9 cellular contexts compared by ENCODE assay signal in genomic region chr1:200888349-200888838, GRCh38. TPM values are rescaled to one million over a fixed set of nuclear protein-coding genes. Genes with fewer than 3 reads are reported as not detected.
DNase-seq lines count a peak whose midpoint lies in the region; ATAC-seq and TF ChIP-seq lines count a peak whose summit lies in the region.
"Had no signal": no experiment of that assay in that cellular context is flagged by ENCODE, and none has a peak within 500 bp of the region (broad histone marks: within the 10 kb centered on the region; RNA-seq: fewer than 3 reads in every experiment).

No MANE protein-coding gene starts in this region.

- H3K4me3 ChIP-seq in heart right ventricle (no peak overlapping the region), esophagus squamous epithelium (peak overlapping the region in 2 of 4 donors; percentile 27 to 30)

- H3K4me3 Mint-ChIP-seq in T-cell (peak overlapping the region; percentile 57 to 73 (median 58)), mesothelial cell of epicardium (no peak overlapping the region)
- H3K4me3 Mint-ChIP-seq: dendritic cell treated with granulocyte-macrophage colony-stimulating factor and Interleukin-4, amounts not matched to agents 40 ng/mL and 50 ng/mL, for 4 days had no signal

- H3K27ac ChIP-seq in heart right ventricle (no peak overlapping the region), esophagus squamous epithelium (peak overlapping the region in 1 of 4 donors; percentile 6)

- CTCF ChIA-PET in T-cell (lab: Charles Lee), result interaction anchor here (0.5 to 1.4 kb wide), 4 partner anchors 11 to 239 kb away, joined by 3 to 5 read pairs (median 3); partner anchors contain the start of gene DDX59 (in 1 of the 2)

- DNase-seq in heart right ventricle (no peak), Right ventricle myocardium superior (no peak), T-cell (peak; percentile 23 to 76 (median 58)), esophagus squamous epithelium (lab: John Stamatoyannopoulos, UW) (no peak), mesothelial cell of epicardium (ENCODE audit: low spot score in 2 of 2, unreplicated experiment in 2 of 2) (no peak)
- DNase-seq in central memory CD4-positive, alpha-beta T cell, result peak; percentile 72
- DNase-seq in stimulated activated CD8-positive, alpha-beta memory T cell treated with anti-CD3 and anti-CD28 coated beads, Interleukin-2, amount 100 ng/mL, for 1 hour (ENCODE audit: low read depth in 2 of 2), result peak; percentile 44 to 45

- H3K9me3 Mint-ChIP-seq in T-cell, result no peaks in the 10 kb centered on the region
- H3K9me3 Mint-ChIP-seq in mesothelial cell of epicardium, result no peaks in the 10 kb centered on the region
- H3K9me3 Mint-ChIP-seq: dendritic cell treated with granulocyte-macrophage colony-stimulating factor and Interleukin-4, amounts not matched to agents 40 ng/mL and 50 ng/mL, for 4 days had no signal

- H3K36me3 ChIP-seq in heart right ventricle, result no peaks in the 10 kb centered on the region
- no peaks in the 10 kb centered on the region for H3K36me3 ChIP-seq in esophagus squamous epithelium

- peak in 7 of 8 donors; percentile 24 to 53 (median 27) for ATAC-seq in heart right ventricle
- no peak for ATAC-seq in Right ventricle myocardium superior (ENCODE audit: poor library complexity)
- peak; percentile 88 for ATAC-seq in HG03108 (IDR thresholded peaks at IDR 0.05; ENCODE audit: unreplicated experiment)
- peak; percentile 80 to 94 (median 92) for ATAC-seq in T-cell (replicated peaks in 1 of 4)

- peaks cover 46 to 71% (median 57%) of the 10 kb centered on the region in 3 donors for H3K4me1 Mint-ChIP-seq in T-cell
- H3K4me1 Mint-ChIP-seq in mesothelial cell of epicardium, result peaks cover 21% of the 10 kb centered on the region

- H3K27me3 Mint-ChIP-seq in T-cell (peaks cover 16 to 19% of the 10 kb centered on the region in 2 donors), mesothelial cell of epicardium (ENCODE audit: low read depth) (no peaks in the 10 kb centered on the region)

- H3K27me3 ChIP-seq in heart right ventricle, result peaks cover 0 to 74% (median 40%) of the 10 kb centered on the region in 7 donors
- H3K27me3 ChIP-seq in esophagus squamous epithelium, result peaks cover 0 to 50% (median 0%) of the 10 kb centered on the region in 4 donors

- H3K9me3 ChIP-seq in heart right ventricle (no peaks in the 10 kb centered on the region), esophagus squamous epithelium (no peaks in the 10 kb centered on the region)

- 71 to 74% methylated on average over 7 of the region's 7 CpGs for WGBS in heart right ventricle, 2 donors
- 34 to 80% methylated on average over 2 to 3 of the region's 7 CpGs for WGBS in esophagus squamous epithelium, 2 donors

- peaks cover 4 to 35% (median 13%) of the 10 kb centered on the region in 9 donors for H3K4me1 ChIP-seq in heart right ventricle
- peaks cover 12 to 46% (median 19%) of the 10 kb centered on the region in 3 donors for H3K4me1 ChIP-seq in esophagus squamous epithelium

- TF ChIP-seq CTCF in heart right ventricle (IDR thresholded peaks at IDR 0.05), result no peak
- no peak for TF ChIP-seq CTCF in esophagus squamous epithelium (IDR thresholded peaks at IDR 0.05)
- no peak for TF ChIP-seq CTCF in mesothelial cell of epicardium (IDR thresholded peaks at IDR 0.05; ENCODE audit: unreplicated experiment)

- intact Hi-C loops in heart right ventricle (cut with DNase I) (no loop called here), Right ventricle myocardium superior (cut with DNase I) (no loop called here), esophagus squamous epithelium (cut with DNase I) (loop anchor here (10.0 kb wide), 1 partner anchor 76 kb away; no protein-coding TSS in a partner anchor)

- POLR2A ChIA-PET in T-cell (lab: Charles Lee), result interaction anchor here in 1 of 2 donors (0.6 to 1.2 kb wide), 4 partner anchors 14 to 1999 kb away, joined by 3 to 5 read pairs (median 4); no protein-coding TSS in a partner anchor

- H3K27ac Mint-ChIP-seq in T-cell, result peak overlapping the region; percentile 75 to 81
- H3K27ac Mint-ChIP-seq in mesothelial cell of epicardium, result no peak overlapping the region
- H3K27ac Mint-ChIP-seq: dendritic cell treated with granulocyte-macrophage colony-stimulating factor and Interleukin-4, amounts not matched to agents 40 ng/mL and 50 ng/mL, for 4 days had no signal

- no peaks in the 10 kb centered on the region for H3K36me3 Mint-ChIP-seq in T-cell
- H3K36me3 Mint-ChIP-seq in mesothelial cell of epicardium, result no peaks in the 10 kb centered on the region

- peak in 1 of 4 donors; percentile 22 for TF ChIP-seq POLR2A in esophagus squamous epithelium (IDR thresholded peaks at IDR 0.05)

RNA-seq across cellular contexts. Expression of gene INAVA, which starts 6.3 kb away (rescaled TPM):
- under 1 TPM in 3 of 10 donors, not detected in 7; 0.08 to 0.21 (median 0.11) TPM for total RNA-seq in heart right ventricle
- polyA plus RNA-seq in heart right ventricle, result under 1 TPM; 0.01 to 0.29 TPM
- total RNA-seq in Right ventricle myocardium superior, result not detected
- total RNA-seq in T-cell, result under 1 TPM in 4 of 5 donors, not detected in 1; 0.09 to 0.62 (median 0.25) TPM
- 100 to 1,000 TPM in 1 of 4 donors, 10 to 100 TPM in 3; 45.6 to 102 (median 58.4) TPM for total RNA-seq in esophagus squamous epithelium
- total RNA-seq in mesothelial cell of epicardium, result 34.6 to 36.6 TPM (median 35.7 TPM) in 3 replicates

RNA-seq across cellular contexts. Expression of gene GPR25, which starts 15.6 kb away (rescaled TPM):
- not detected for total RNA-seq in heart right ventricle
- polyA plus RNA-seq in heart right ventricle, result not detected
- not detected for total RNA-seq in Right ventricle myocardium superior
- 1 to 10 TPM; 1.2 to 6.7 (median 1.8) TPM for total RNA-seq in T-cell
- total RNA-seq in esophagus squamous epithelium, result 1 to 10 TPM in 1 of 4 donors, not detected in 3; 1.3 TPM
- total RNA-seq in mesothelial cell of epicardium, result 0.25 TPM in 1 of 3 replicates, not detected in the others

Comparison
In these comparisons a context has a peak if more than half of its experiments do, and no peak if none do; other contexts are left out.
1. DNase-seq: peak in T-cell (34 of 34), central memory CD4-positive, alpha-beta T cell (single experiment) and stimulated activated CD8-positive, alpha-beta memory T cell treated with anti-CD3 and anti-CD28 coated beads, Interleukin-2, amount 100 ng/mL, for 1 hour (2 of 2); none in heart right ventricle (0 of 2), Right ventricle myocardium superior (single experiment), esophagus squamous epithelium (single experiment) and mesothelial cell of epicardium (0 of 2).
2. RNA of gene INAVA, which starts 6.3 kb away (total RNA-seq): 45.6 to 102 TPM in esophagus squamous epithelium and 34.6 to 36.6 TPM in mesothelial cell of epicardium; 0.09 to 0.62 TPM in T-cell, 0.08 to 0.21 TPM in heart right ventricle and not detected in Right ventricle myocardium superior (single experiment); every median in the first group is over 10 times any median in the second.